ENCODE assay signal across 9 cellular contexts in the genomic region with DNA sequence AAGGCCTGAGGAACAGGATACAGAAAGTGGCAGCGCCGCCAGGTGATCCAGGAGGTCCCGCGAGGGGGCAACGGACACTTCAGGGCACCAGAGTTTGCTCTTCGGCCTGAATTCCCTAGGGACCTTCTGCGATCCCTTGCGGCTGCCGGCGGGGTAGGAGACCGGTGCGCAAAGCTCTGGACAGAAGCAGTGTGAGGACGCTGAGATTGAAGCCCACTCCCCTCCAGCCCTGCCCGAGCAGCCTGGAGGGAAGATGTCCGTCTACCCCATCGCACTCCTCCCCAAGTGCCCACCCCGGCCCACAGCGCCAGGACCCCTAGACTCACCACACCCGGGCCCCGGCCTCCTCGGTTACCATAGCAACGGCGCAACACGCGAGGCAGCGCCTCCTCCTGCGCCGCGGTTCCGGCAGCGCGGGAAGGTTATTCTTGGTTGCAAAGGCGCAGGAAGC. TPM values are rescaled to one million over a fixed set of nuclear protein-coding genes. Genes with fewer than 3 reads are reported as not detected.
A peak's percentile ranks its signal among the peaks of the same experiment; 100 is the strongest.
DNase-seq lines count a peak whose midpoint lies in the region; FAIRE-seq and TF ChIP-seq lines count a peak whose summit lies in the region.
"Had no signal": no experiment of that assay in that cellular context is flagged by ENCODE, and none has a peak within 500 bp of the region (broad histone marks: within the 10 kb centered on the region; RNA-seq: fewer than 3 reads in every experiment).

A gene with protein sequence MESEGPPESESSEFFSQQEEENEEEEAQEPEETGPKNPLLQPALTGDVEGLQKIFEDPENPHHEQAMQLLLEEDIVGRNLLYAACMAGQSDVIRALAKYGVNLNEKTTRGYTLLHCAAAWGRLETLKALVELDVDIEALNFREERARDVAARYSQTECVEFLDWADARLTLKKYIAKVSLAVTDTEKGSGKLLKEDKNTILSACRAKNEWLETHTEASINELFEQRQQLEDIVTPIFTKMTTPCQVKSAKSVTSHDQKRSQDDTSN (minus strand): TSS at position 361 of the 451 bp plus-strand sequence. CDS start 10,433 bp downstream, outside the sequence.

- H4K20me1 ChIP-seq in astrocyte (ENCODE audit: insufficient read depth, low read length), result no peaks in the 10 kb centered on the region

- DNase-seq in COR-L47 (lab: John Stamatoyannopoulos, UW) (peak; percentile 70), NCI-H1417 (lab: John Stamatoyannopoulos, UW) (peak; percentile 20 to 91 (median 86)), astrocyte (ENCODE audit: low read depth) (peak; percentile 36), iPS DF 4.7 (ENCODE audit: extremely low read depth, low spot score) (peak; percentile 53), GM19240 (ENCODE audit: insufficient read length, low spot score) (no peak), SHP77 treated with DMSO at 0.1 percent for 48 hours (lab: John Stamatoyannopoulos, UW) (no peak), RCC 7860 (ENCODE audit: low spot score) (no peak)

- H3K9ac ChIP-seq in astrocyte (ENCODE audit: low read length), result peak within 1 kb of the TSS; percentile 54

- no peaks in the 10 kb centered on the region for H3K36me3 ChIP-seq in astrocyte (ENCODE audit: insufficient read depth, low read length)

- H3K4me3 ChIP-seq in astrocyte (ENCODE audit: insufficient read depth, low read depth, low read length), result peak within 1 kb of the TSS; percentile 57
- peak within 1 kb of the TSS in 5 of 7 experiments; percentile 11 to 45 (median 14) for H3K4me3 ChIP-seq in skin epidermis

- H3K79me2 ChIP-seq in astrocyte (ENCODE audit: insufficient read depth, low read length), result no peaks in the 10 kb centered on the region

- H3K27me3 ChIP-seq in astrocyte (ENCODE audit: insufficient read depth, low read length), result no peaks in the 10 kb centered on the region

- FAIRE-seq in astrocyte (lab: Jason Lieb, UNC) (no peak), RCC 7860 (lab: Jason Lieb, UNC) (no peak)
- FAIRE-seq: islet of Langerhans had no signal

- peak within 1 kb of the TSS; percentile 85 for H2AFZ ChIP-seq in astrocyte (ENCODE audit: low read depth, low read length)

- peaks cover 5% of the 10 kb centered on the region for H3K36me3 Mint-ChIP-seq in astrocyte (ENCODE audit: low read depth, unreplicated experiment)

- TF ChIP-seq CTCF in astrocyte (IDR thresholded peaks at IDR 0.05; ENCODE audit: insufficient read depth, low read depth, low read length), result no peak

- H3K27ac ChIP-seq in astrocyte (ENCODE audit: low read depth, low read length) (no peak within 1 kb of the TSS), skin epidermis (no peak within 1 kb of the TSS)

- peak within 1 kb of the TSS; percentile 91 for H3K4me2 ChIP-seq in astrocyte (ENCODE audit: low read length)

- peaks cover 22% of the 10 kb centered on the region for H3K4me1 Mint-ChIP-seq in astrocyte (ENCODE audit: low read depth, unreplicated experiment)

- no peaks in the 10 kb centered on the region for H3K9me3 ChIP-seq in astrocyte (ENCODE audit: insufficient read depth, low read depth, low read length)

- H3K9me3 Mint-ChIP-seq in astrocyte (ENCODE audit: unreplicated experiment), result no peaks in the 10 kb centered on the region

- H3K4me1 ChIP-seq in astrocyte (ENCODE audit: insufficient read depth, low read length), result peaks cover 4% of the 10 kb centered on the region

- peak within 1 kb of the TSS; percentile 92 for H3K27ac Mint-ChIP-seq in astrocyte (ENCODE audit: unreplicated experiment)

- no peaks in the 10 kb centered on the region for H3K27me3 Mint-ChIP-seq in astrocyte (ENCODE audit: low read depth, unreplicated experiment)

- peak within 1 kb of the TSS; percentile 84 for H3K4me3 Mint-ChIP-seq in astrocyte (ENCODE audit: unreplicated experiment)

RNA-seq across cellular contexts. Expression of the gene that starts here (rescaled TPM):
- total RNA-seq in astrocyte, result 1.4 and 1.8 TPM in 2 replicates

Comparison
In these comparisons a context has a peak if more than half of its experiments do, and no peak if none do; other contexts are left out.
1. DNase-seq: peak in COR-L47 (single experiment), NCI-H1417 (3 of 3), astrocyte (single experiment) and iPS DF 4.7 (single experiment); none in GM19240 (single experiment), SHP77 treated with DMSO at 0.1 percent for 48 hours (single experiment) and RCC 7860 (single experiment).